ENCODE assay signal across 14 cellular contexts in the genomic region with DNA sequence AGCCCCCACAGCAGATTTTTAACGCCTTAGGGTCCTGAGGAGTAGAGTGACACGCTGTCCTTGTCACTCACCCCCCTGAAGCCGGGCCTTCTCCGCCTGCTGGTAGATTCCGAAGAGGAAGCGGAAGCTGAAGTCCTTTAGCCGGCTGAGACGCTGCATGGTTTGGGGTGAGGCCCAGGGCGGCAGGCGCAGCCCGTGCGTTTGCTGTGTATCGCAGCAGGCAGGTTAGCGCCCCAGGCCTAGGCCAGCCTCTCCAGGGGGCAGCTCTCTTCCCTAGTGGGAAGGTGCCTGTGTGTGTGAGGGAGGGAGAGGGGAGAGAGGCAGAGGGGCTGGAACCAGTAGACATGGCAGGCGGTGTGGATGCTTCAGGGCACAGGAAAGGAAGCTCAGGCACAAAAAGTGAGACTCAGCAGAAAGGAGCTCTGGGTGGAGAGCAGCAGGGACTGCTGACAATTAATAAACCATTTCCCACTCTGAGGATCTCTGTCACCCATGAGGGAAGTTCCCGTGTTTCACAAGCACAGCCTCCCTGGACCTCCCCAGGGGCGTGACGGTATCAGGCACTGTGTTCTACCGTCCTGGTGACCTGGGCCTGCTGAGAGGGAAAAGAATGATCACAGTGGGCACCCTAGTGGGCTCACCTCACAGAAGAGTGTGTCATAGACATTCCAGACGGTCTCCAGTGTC. TPM values are rescaled to one million over a fixed set of nuclear protein-coding genes. Genes with fewer than 3 reads are reported as not detected.
A peak's percentile ranks its signal among the peaks of the same experiment; 100 is the strongest.
DNase-seq lines count a peak whose midpoint lies in the region; ATAC-seq, FAIRE-seq and TF ChIP-seq lines count a peak whose summit lies in the region.
"Had no signal": no experiment of that assay in that cellular context is flagged by ENCODE, and none has a peak within 500 bp of the region (broad histone marks: within the 10 kb centered on the region; RNA-seq: fewer than 3 reads in every experiment).

No MANE protein-coding gene starts in this region.

- H3K36me3 ChIP-seq in adrenal gland (replicated peaks in 1 of 2): peaks cover 0 to 70% of the 10 kb centered on the region in 2 donors

- no peak overlapping the region for H3K4me3 ChIP-seq in adrenal gland

- no peaks in the 10 kb centered on the region for H3K27me3 Mint-ChIP-seq in neural crest cell (ENCODE audit: low read depth)
- H3K27me3 Mint-ChIP-seq: activated CD4-positive, alpha-beta memory T cell treated with anti-CD3 and anti-CD28 coated beads for 36 hours had no signal

- peaks cover 14% of the 10 kb centered on the region for H3K36me3 Mint-ChIP-seq in neural crest cell (ENCODE audit: low read depth)

- DNase-seq in MV-4-11 (lab: John Stamatoyannopoulos, UW) (peak; percentile 52), adrenal gland (peak in 5 of 7 donors; percentile 28 to 70 (median 48)), neural crest cell (ENCODE audit: low read depth, low spot score) (no peak), GM12892 (ENCODE audit: insufficient read length) (no peak)
- DNase-seq: activated CD4-positive, alpha-beta memory T cell treated with anti-CD3 and anti-CD28 coated beads for 36 hours; BE2C; DMS53; NCI-H1694; occipital lobe; OCI-M1 had no signal

- no peak for FAIRE-seq in GM12892 (lab: Jason Lieb, UNC)
- FAIRE-seq: colon had no signal

- H3K27ac ChIP-seq in adrenal gland: peak overlapping the region in 2 of 5 donors; percentile 54 to 76

- TF ChIP-seq POLR2A in adrenal gland (IDR thresholded peaks at IDR 0.05): peak in 1 of 2 donors; percentile 9
- no peak for TF ChIP-seq POLR2A in GM12892 (IDR thresholded peaks at IDR 0.05; ENCODE audit: low read depth, low read length)

- intact Hi-C loops in adrenal gland (cut with DNase I): no loop called here

- H3K27ac Mint-ChIP-seq in neural crest cell (ENCODE audit: unreplicated experiment): no peak overlapping the region
- H3K27ac Mint-ChIP-seq: activated CD4-positive, alpha-beta memory T cell treated with anti-CD3 and anti-CD28 coated beads for 36 hours; mesothelial cell of epicardium had no signal

- no peaks in the 10 kb centered on the region for H3K9me3 ChIP-seq in adrenal gland (replicated peaks in 1 of 3)
- H3K9me3 ChIP-seq: BE2C had no signal

- peaks cover 20% of the 10 kb centered on the region for H3K4me1 Mint-ChIP-seq in neural crest cell

- ATAC-seq in GM19455 (IDR thresholded peaks at IDR 0.05; ENCODE audit: unreplicated experiment) (no peak), HG03354 (IDR thresholded peaks at IDR 0.05; ENCODE audit: poor library complexity, severe bottlenecking, unreplicated experiment) (no peak)

- H3K9me3 Mint-ChIP-seq in neural crest cell: no peaks in the 10 kb centered on the region
- H3K9me3 Mint-ChIP-seq: activated CD4-positive, alpha-beta memory T cell treated with anti-CD3 and anti-CD28 coated beads for 36 hours; mesothelial cell of epicardium had no signal

- 66 to 90% (median 83%) methylated on average over 15 to 20 of the region's 20 CpGs for WGBS in adrenal gland, 4 donors

- TF ChIP-seq CTCF in adrenal gland (IDR thresholded peaks at IDR 0.05) (no peak), neural crest cell (conservative IDR thresholded peaks at IDR 0.05) (no peak)

- H3K4me3 Mint-ChIP-seq in neural crest cell: peak overlapping the region; percentile 42
- H3K4me3 Mint-ChIP-seq: activated CD4-positive, alpha-beta memory T cell treated with anti-CD3 and anti-CD28 coated beads for 36 hours; mesothelial cell of epicardium had no signal

- no peaks in the 10 kb centered on the region for H3K27me3 ChIP-seq in adrenal gland
- H3K27me3 ChIP-seq: BE2C had no signal

- peaks cover 19 to 24% of the 10 kb centered on the region in 2 donors for H3K4me1 ChIP-seq in adrenal gland (replicated peaks in 1 of 2)
- H3K4me1 ChIP-seq: BE2C had no signal

RNA-seq across cellular contexts. Expression of a gene that starts 3.8 kb away (rescaled TPM):
- total RNA-seq in adrenal gland (100 to 1,000 TPM in 4 of 8 donors, 10 to 100 TPM in 4; 64.6 to 127 (median 92.4) TPM), neural crest cell (41.0 and 41.7 TPM in 2 replicates)
- 10 to 100 TPM; 39.8 to 59.7 (median 58.2) TPM for polyA plus RNA-seq in adrenal gland
- 7.1 TPM for polyA plus RNA-seq in GM12892 (2012; ENCODE audit: missing spikeins)

RNA-seq across cellular contexts. Expression of a gene that starts 13.0 kb away (rescaled TPM):
- total RNA-seq in adrenal gland (10 to 100 TPM; 23.7 to 76.3 (median 47.2) TPM), neural crest cell (15.2 and 19.1 TPM in 2 replicates)
- polyA plus RNA-seq in adrenal gland: 100 to 1,000 TPM in 1 of 3 donors, 10 to 100 TPM in 2; 15.4 to 246 (median 75.8) TPM
- polyA plus RNA-seq in GM12892 (2012; ENCODE audit: missing spikeins): 3.0 TPM

RNA-seq across cellular contexts. Expression of a gene that starts 25.1 kb away (rescaled TPM):
- total RNA-seq in adrenal gland (10 to 100 TPM; 38.8 to 83.0 (median 55.5) TPM), neural crest cell (56.2 and 59.2 TPM in 2 replicates)
- polyA plus RNA-seq in adrenal gland: 10 to 100 TPM; 33.4 to 48.9 (median 45.9) TPM
- 12.3 TPM for polyA plus RNA-seq in GM12892 (2012; ENCODE audit: missing spikeins)

RNA-seq across cellular contexts. Expression of a gene that starts 30.0 kb away (rescaled TPM):
- total RNA-seq in adrenal gland (100 to 1,000 TPM in 1 of 8 donors, 10 to 100 TPM in 7; 35.8 to 121 (median 58.5) TPM), neural crest cell (32.2 and 33.9 TPM in 2 replicates)
- 100 to 1,000 TPM in 1 of 3 donors, 10 to 100 TPM in 2; 48.3 to 128 (median 54.9) TPM for polyA plus RNA-seq in adrenal gland
- 130 TPM for polyA plus RNA-seq in GM12892 (2012; ENCODE audit: missing spikeins)

RNA-seq across cellular contexts. Expression of a gene that starts 58.6 kb away (rescaled TPM):
- total RNA-seq in adrenal gland (100 to 1,000 TPM in 6 of 8 donors, 10 to 100 TPM in 2; 96.3 to 211 (median 110) TPM), neural crest cell (56.4 and 57.0 TPM in 2 replicates)
- polyA plus RNA-seq in adrenal gland: 10 to 100 TPM; 49.4 to 78.9 (median 73.7) TPM
- 1.2 TPM for polyA plus RNA-seq in GM12892 (2012; ENCODE audit: missing spikeins)

Comparison
In these comparisons a context has a peak if more than half of its experiments do, and no peak if none do; other contexts are left out.
1. DNase-seq: peak in MV-4-11 (single experiment) and adrenal gland (5 of 7); none in neural crest cell (single experiment) and GM12892 (single experiment).